37 cellular contexts compared by ENCODE assay signal in genomic region chr10:87060280-87060928, GRCh38. TPM values are rescaled to one million over a fixed set of nuclear protein-coding genes. Genes with fewer than 3 reads are reported as not detected.
"Had no signal": no experiment of that assay in that cellular context is flagged by ENCODE, and none has a peak within 500 bp of the region (broad histone marks: within the 10 kb centered on the region; RNA-seq: fewer than 3 reads in every experiment).

No MANE protein-coding gene starts in this region.

- DNase-seq: activated CD4-positive, alpha-beta memory T cell treated with anti-CD3 and anti-CD28 coated beads for 36 hours; activated CD4-positive, alpha-beta T cell treated with anti-CD3 and anti-CD28 coated beads, Interleukin-2, amount 10 ng/mL, durations not matched to agents 24 days and 14 days; activated CD4-positive, CD25-positive, alpha-beta regulatory T cell treated with anti-CD3 and anti-CD28 coated beads, Interleukin-2, amount 50 U/mL, for 72 hours; activated CD8-positive, alpha-beta memory T cell treated with anti-CD3 and anti-CD28 coated beads, Interleukin-2, amount 50 U/mL, for 4 hours; activated effector memory CD4-positive, alpha-beta T cell treated with anti-CD3 and anti-CD28 coated beads, Interleukin-2, amount 50 U/mL, for 16 hours; activated naive CD4-positive, alpha-beta T cell treated with anti-CD3 and anti-CD28 coated beads for 36 hours; activated T-cell treated with anti-CD3 and anti-CD28 coated beads, Interleukin-2, amount 50 U/mL, for 1 hour; dorsolateral prefrontal cortex; effector memory CD4-positive, alpha-beta T cell; foreskin melanocyte; heart right ventricle; lower lobe of right lung; mesendoderm; small intestine; stimulated activated CD4-positive, alpha-beta T cell treated with anti-CD3 and anti-CD28 coated beads, Interleukin-4, amount 100 ng/mL, for 24 hours; SW 1271; T1000; uterus had no signal

- H3K27ac ChIP-seq: cardiac muscle cell, coronary artery, heart right ventricle, lower lobe of right lung, thoracic aorta, uterus had no signal

- H3K9me3 Mint-ChIP-seq: activated CD4-positive, alpha-beta memory T cell treated with anti-CD3 and anti-CD28 coated beads for 36 hours; activated CD4-positive, alpha-beta T cell treated with anti-CD3 and anti-CD28 coated beads, Interleukin-2, amount 10 ng/mL, durations not matched to agents 24 days and 14 days; activated naive CD4-positive, alpha-beta T cell treated with anti-CD3 and anti-CD28 coated beads for 36 hours; activated T-helper 1 cell treated with anti-CD3 and anti-CD28 coated beads, Interleukin-12 subunit alpha, Interleukin-12 subunit beta, Interleukin-2, Interleukin-4 antibody, amounts not matched to agents 30 ng/mL and 10 ng/mL and 1 ng/mL, durations not matched to agents 14 hours and 24 hours and 36 hours; natural killer cell treated with Interleukin-12 subunit alpha and Interleukin-12 subunit beta and Interleukin-15 and Interleukin-18, amount 100 ng/mL, for 72 hours; stimulated activated effector memory CD8-positive, alpha-beta T cell treated with anti-CD3 and anti-CD28 coated beads, Interleukin-12 subunit alpha, Interleukin-12 subunit beta, amount 100 ng/mL, for 72 hours; stimulated activated naive CD8-positive, alpha-beta T cell treated with anti-CD3 and anti-CD28 coated beads, Interleukin-15, Interleukin-2, amounts not matched to agents 100 ng/mL and 50 ng/mL, for 24 hours; T-helper 1 cell treated with Interleukin-12 subunit alpha and Interleukin-12 subunit beta and Interleukin-4 antibody, amounts not matched to agents 30 μg/mL and 1 μg/mL, for 36 hours; type B pancreatic cell had no signal

- H3K4me3 Mint-ChIP-seq: activated CD4-positive, alpha-beta memory T cell treated with anti-CD3 and anti-CD28 coated beads for 36 hours; activated CD4-positive, alpha-beta T cell treated with anti-CD3 and anti-CD28 coated beads, Interleukin-2, amount 10 ng/mL, durations not matched to agents 24 days and 14 days; activated naive CD4-positive, alpha-beta T cell treated with anti-CD3 and anti-CD28 coated beads for 36 hours; activated T-helper 1 cell treated with anti-CD3 and anti-CD28 coated beads, Interleukin-12 subunit alpha, Interleukin-12 subunit beta, Interleukin-2, Interleukin-4 antibody, amounts not matched to agents 30 ng/mL and 10 ng/mL and 1 ng/mL, durations not matched to agents 14 hours and 24 hours and 36 hours; natural killer cell treated with Interleukin-12 subunit alpha and Interleukin-12 subunit beta and Interleukin-15 and Interleukin-18, amount 100 ng/mL, for 72 hours; stimulated activated effector memory CD8-positive, alpha-beta T cell treated with anti-CD3 and anti-CD28 coated beads, Interleukin-12 subunit alpha, Interleukin-12 subunit beta, amount 100 ng/mL, for 72 hours; stimulated activated naive CD8-positive, alpha-beta T cell treated with anti-CD3 and anti-CD28 coated beads, Interleukin-15, Interleukin-2, amounts not matched to agents 100 ng/mL and 50 ng/mL, for 24 hours; T-helper 1 cell treated with Interleukin-12 subunit alpha and Interleukin-12 subunit beta and Interleukin-4 antibody, amounts not matched to agents 30 μg/mL and 1 μg/mL, for 36 hours; type B pancreatic cell had no signal

- ATAC-seq: esophagus mucosa; heart right ventricle; lower lobe of right lung; natural killer cell treated with Interleukin-12 subunit alpha and Interleukin-12 subunit beta and Interleukin-15 and Interleukin-18, amount 100 ng/mL, for 72 hours; sciatic nerve; stimulated activated effector memory CD8-positive, alpha-beta T cell treated with anti-CD3 and anti-CD28 coated beads, Interleukin-12 subunit alpha, Interleukin-12 subunit beta, amount 100 ng/mL, for 72 hours had no signal

- H3K27me3 Mint-ChIP-seq: activated CD4-positive, alpha-beta memory T cell treated with anti-CD3 and anti-CD28 coated beads for 36 hours; activated CD4-positive, alpha-beta T cell treated with anti-CD3 and anti-CD28 coated beads, Interleukin-2, amount 10 ng/mL, durations not matched to agents 24 days and 14 days; natural killer cell treated with Interleukin-12 subunit alpha and Interleukin-12 subunit beta and Interleukin-15 and Interleukin-18, amount 100 ng/mL, for 72 hours; stimulated activated naive CD8-positive, alpha-beta T cell treated with anti-CD3 and anti-CD28 coated beads, Interleukin-15, Interleukin-2, amounts not matched to agents 100 ng/mL and 50 ng/mL, for 24 hours; type B pancreatic cell had no signal

- H3K27ac Mint-ChIP-seq: activated CD4-positive, alpha-beta memory T cell treated with anti-CD3 and anti-CD28 coated beads for 36 hours; activated CD4-positive, alpha-beta T cell treated with anti-CD3 and anti-CD28 coated beads, Interleukin-2, amount 10 ng/mL, durations not matched to agents 24 days and 14 days; activated naive CD4-positive, alpha-beta T cell treated with anti-CD3 and anti-CD28 coated beads for 36 hours; activated T-helper 1 cell treated with anti-CD3 and anti-CD28 coated beads, Interleukin-12 subunit alpha, Interleukin-12 subunit beta, Interleukin-2, Interleukin-4 antibody, amounts not matched to agents 30 ng/mL and 10 ng/mL and 1 ng/mL, durations not matched to agents 14 hours and 24 hours and 36 hours; natural killer cell treated with Interleukin-12 subunit alpha and Interleukin-12 subunit beta and Interleukin-15 and Interleukin-18, amount 100 ng/mL, for 72 hours; stimulated activated effector memory CD8-positive, alpha-beta T cell treated with anti-CD3 and anti-CD28 coated beads, Interleukin-12 subunit alpha, Interleukin-12 subunit beta, amount 100 ng/mL, for 72 hours; stimulated activated naive CD8-positive, alpha-beta T cell treated with anti-CD3 and anti-CD28 coated beads, Interleukin-15, Interleukin-2, amounts not matched to agents 100 ng/mL and 50 ng/mL, for 24 hours; T-helper 1 cell treated with Interleukin-12 subunit alpha and Interleukin-12 subunit beta and Interleukin-4 antibody, amounts not matched to agents 30 μg/mL and 1 μg/mL, for 36 hours; type B pancreatic cell had no signal

- H3K4me1 Mint-ChIP-seq: activated CD4-positive, alpha-beta T cell treated with anti-CD3 and anti-CD28 coated beads, Interleukin-2, amount 10 ng/mL, durations not matched to agents 24 days and 14 days; stimulated activated effector memory CD8-positive, alpha-beta T cell treated with anti-CD3 and anti-CD28 coated beads, Interleukin-12 subunit alpha, Interleukin-12 subunit beta, amount 100 ng/mL, for 72 hours had no signal

- H3K4me1 ChIP-seq: uterus had no signal

- H3K4me3 ChIP-seq: cardiac muscle cell, coronary artery, dorsolateral prefrontal cortex, heart right ventricle, lower lobe of right lung, thoracic aorta, uterus had no signal

- H3K36me3 Mint-ChIP-seq: stimulated activated effector memory CD8-positive, alpha-beta T cell treated with anti-CD3 and anti-CD28 coated beads, Interleukin-12 subunit alpha, Interleukin-12 subunit beta, amount 100 ng/mL, for 72 hours had no signal

- H3K27me3 ChIP-seq: cardiac muscle cell, dorsolateral prefrontal cortex, heart right ventricle, uterus had no signal

- H3K9me3 ChIP-seq: heart right ventricle, lower lobe of right lung, thoracic aorta, uterus had no signal

RNA-seq across cellular contexts. Expression of gene FAM25A, which starts 40.3 kb away (rescaled TPM):
- total RNA-seq: activated CD4-positive, alpha-beta memory T cell treated with anti-CD3 and anti-CD28 coated beads for 36 hours; activated CD4-positive, alpha-beta T cell treated with anti-CD3 and anti-CD28 coated beads, Interleukin-2, amount 10 ng/mL, durations not matched to agents 24 days and 14 days; activated CD8-positive, alpha-beta memory T cell treated with anti-CD3 and anti-CD28 coated beads for 36 hours; activated naive CD4-positive, alpha-beta T cell treated with anti-CD3 and anti-CD28 coated beads for 36 hours; activated T-helper 1 cell treated with anti-CD3 and anti-CD28 coated beads, Interleukin-12 subunit alpha, Interleukin-12 subunit beta, Interleukin-2, Interleukin-4 antibody, amounts not matched to agents 30 ng/mL and 10 ng/mL and 1 ng/mL, durations not matched to agents 14 hours and 24 hours and 36 hours; cardiac muscle cell; cerebellum; glomerular endothelial cell; heart right ventricle; kidney epithelial cell; lower lobe of right lung; mononuclear cell; myocyte; natural killer cell treated with Interleukin-12 subunit alpha and Interleukin-12 subunit beta and Interleukin-15 and Interleukin-18, amount 100 ng/mL, for 72 hours; osteoblast; sciatic nerve; subcutaneous adipose tissue; thoracic aorta; uterus had no signal
